In genomic region chr2:223562078-223562477, GRCh38 we compare ENCODE assay signal across 23 cellular contexts. TPM values are rescaled to one million over a fixed set of nuclear protein-coding genes. Genes with fewer than 3 reads are reported as not detected.
"Had no signal": no experiment of that assay in that cellular context is flagged by ENCODE, and none has a peak within 500 bp of the region (broad histone marks: within the 10 kb centered on the region; RNA-seq: fewer than 3 reads in every experiment).

No MANE protein-coding gene starts in this region.

- ATAC-seq: activated CD8-positive, alpha-beta memory T cell treated with anti-CD3 and anti-CD28 coated beads, Interleukin-2, amount 10 ng/mL, durations not matched to agents 7 days and 5 days; activated naive CD4-positive, alpha-beta T cell treated with anti-CD3 and anti-CD28 coated beads, Interleukin-2, amount 50 U/mL, for 72 hours; activated naive CD8-positive, alpha-beta T cell treated with anti-CD3 and anti-CD28 coated beads, Interleukin-2, amount 50 U/mL, for 24 hours; Right ventricle myocardium inferior; T-cell had no signal

- H3K27ac ChIP-seq: SK-N-MC had no signal

- H3K4me3 ChIP-seq: SK-N-MC had no signal

- DNase-seq: activated B cell treated with CpG ODN at 0.5 μM for 24 hours; activated CD4-positive, alpha-beta T cell treated with anti-CD3 and anti-CD28 coated beads for 1 hour; activated CD4-positive, alpha-beta T cell treated with anti-CD3 and anti-CD28 coated beads, Interleukin-2, amount 10 ng/mL, durations not matched to agents 24 days and 14 days; activated CD4-positive, alpha-beta T cell treated with anti-CD3 and anti-CD28 coated beads, Interleukin-2, amount 50 U/mL, for 48 hours; activated CD8-positive, alpha-beta memory T cell treated with anti-CD3 and anti-CD28 coated beads, Interleukin-2, amount 10 ng/mL, durations not matched to agents 7 days and 5 days; activated effector memory CD4-positive, alpha-beta T cell treated with anti-CD3 and anti-CD28 coated beads, Interleukin-2, amount 50 U/mL, for 16 hours; activated naive CD4-positive, alpha-beta T cell treated with Interleukin-2 at 50 U/mL for 16 hours; activated naive CD8-positive, alpha-beta T cell treated with anti-CD3 and anti-CD28 coated beads, Interleukin-2, amount 50 U/mL, for 24 hours; activated T-cell treated with anti-CD3 and anti-CD28 coated beads, Interleukin-2, amount 50 U/mL, for 24 hours; amygdala; NCI-H1105 treated with DMSO at 0.1 percent for 48 hours; NCI-H1436 treated with DMSO at 0.1 percent for 48 hours; NCI-H187; NCI-H2081; NCI-H510A treated with DMSO at 0.1 percent for 48 hours; NCI-H69; T-cell; T-helper 2 cell; T1000 had no signal

RNA-seq across cellular contexts. Expression of gene SCG2, which starts 40.1 kb away (rescaled TPM):
- total RNA-seq: activated CD4-positive, alpha-beta T cell treated with anti-CD3 and anti-CD28 coated beads, Interleukin-2, amount 10 ng/mL, durations not matched to agents 24 days and 14 days; activated naive CD4-positive, alpha-beta T cell treated with anti-CD3 and anti-CD28 coated beads, Interleukin-2, amount 50 U/mL, for 72 hours; activated T-helper 1 cell treated with anti-CD3 and anti-CD28 coated beads, Interleukin-12 subunit alpha, Interleukin-12 subunit beta, Interleukin-2, Interleukin-4 antibody, amounts not matched to agents 30 ng/mL and 10 ng/mL and 1 ng/mL, durations not matched to agents 14 hours and 24 hours and 36 hours; Right ventricle myocardium inferior; T-cell had no signal
